1 cellular context compared by ENCODE assay signal in the genomic region with DNA sequence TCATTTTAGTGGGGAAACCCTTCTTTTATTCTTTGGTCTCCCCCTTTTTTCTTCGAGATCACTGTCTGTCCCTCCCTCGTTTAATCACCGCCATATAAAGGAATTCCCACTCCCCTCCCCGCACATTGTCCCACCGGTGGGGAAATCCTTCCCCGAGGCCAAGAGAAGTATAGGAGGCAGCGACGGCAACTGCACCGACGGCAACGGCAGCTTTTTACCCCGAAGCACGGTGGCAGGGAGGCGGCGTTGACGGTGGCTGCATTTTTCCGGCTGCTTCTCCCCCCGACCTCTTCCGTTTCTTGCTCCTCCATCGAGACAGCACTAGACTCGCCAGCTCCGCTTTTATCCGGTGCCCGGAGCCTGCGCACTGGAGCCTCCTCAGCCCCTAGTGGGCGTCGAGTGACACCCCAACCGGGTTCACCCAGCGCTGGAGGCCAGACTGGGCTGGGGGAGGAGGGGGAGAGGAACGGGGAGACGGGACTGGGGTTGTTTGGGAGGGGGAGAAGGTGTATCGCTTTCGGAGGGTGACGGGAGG.
TF ChIP-seq lines count a peak whose summit lies in the region.

No MANE protein-coding gene starts in this region.

TF ChIP-seq in K562, 482 proteins besides CTCF, POLR2A, EP300 and RAD21 (continued from another document and continues in another):
- TF ChIP-seq, protein P1, sequence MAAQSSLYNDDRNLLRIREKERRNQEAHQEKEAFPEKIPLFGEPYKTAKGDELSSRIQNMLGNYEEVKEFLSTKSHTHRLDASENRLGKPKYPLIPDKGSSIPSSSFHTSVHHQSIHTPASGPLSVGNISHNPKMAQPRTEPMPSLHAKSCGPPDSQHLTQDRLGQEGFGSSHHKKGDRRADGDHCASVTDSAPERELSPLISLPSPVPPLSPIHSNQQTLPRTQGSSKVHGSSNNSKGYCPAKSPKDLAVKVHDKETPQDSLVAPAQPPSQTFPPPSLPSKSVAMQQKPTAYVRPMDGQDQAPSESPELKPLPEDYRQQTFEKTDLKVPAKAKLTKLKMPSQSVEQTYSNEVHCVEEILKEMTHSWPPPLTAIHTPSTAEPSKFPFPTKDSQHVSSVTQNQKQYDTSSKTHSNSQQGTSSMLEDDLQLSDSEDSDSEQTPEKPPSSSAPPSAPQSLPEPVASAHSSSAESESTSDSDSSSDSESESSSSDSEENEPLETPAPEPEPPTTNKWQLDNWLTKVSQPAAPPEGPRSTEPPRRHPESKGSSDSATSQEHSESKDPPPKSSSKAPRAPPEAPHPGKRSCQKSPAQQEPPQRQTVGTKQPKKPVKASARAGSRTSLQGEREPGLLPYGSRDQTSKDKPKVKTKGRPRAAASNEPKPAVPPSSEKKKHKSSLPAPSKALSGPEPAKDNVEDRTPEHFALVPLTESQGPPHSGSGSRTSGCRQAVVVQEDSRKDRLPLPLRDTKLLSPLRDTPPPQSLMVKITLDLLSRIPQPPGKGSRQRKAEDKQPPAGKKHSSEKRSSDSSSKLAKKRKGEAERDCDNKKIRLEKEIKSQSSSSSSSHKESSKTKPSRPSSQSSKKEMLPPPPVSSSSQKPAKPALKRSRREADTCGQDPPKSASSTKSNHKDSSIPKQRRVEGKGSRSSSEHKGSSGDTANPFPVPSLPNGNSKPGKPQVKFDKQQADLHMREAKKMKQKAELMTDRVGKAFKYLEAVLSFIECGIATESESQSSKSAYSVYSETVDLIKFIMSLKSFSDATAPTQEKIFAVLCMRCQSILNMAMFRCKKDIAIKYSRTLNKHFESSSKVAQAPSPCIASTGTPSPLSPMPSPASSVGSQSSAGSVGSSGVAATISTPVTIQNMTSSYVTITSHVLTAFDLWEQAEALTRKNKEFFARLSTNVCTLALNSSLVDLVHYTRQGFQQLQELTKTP (IDR thresholded peaks at IDR 0.05; ENCODE audit: low read depth in 1 of 2, partially characterized antibody in 2 of 2), result peak in 1 of 2 experiments; percentile 58
- TF ChIP-seq, protein P2, sequence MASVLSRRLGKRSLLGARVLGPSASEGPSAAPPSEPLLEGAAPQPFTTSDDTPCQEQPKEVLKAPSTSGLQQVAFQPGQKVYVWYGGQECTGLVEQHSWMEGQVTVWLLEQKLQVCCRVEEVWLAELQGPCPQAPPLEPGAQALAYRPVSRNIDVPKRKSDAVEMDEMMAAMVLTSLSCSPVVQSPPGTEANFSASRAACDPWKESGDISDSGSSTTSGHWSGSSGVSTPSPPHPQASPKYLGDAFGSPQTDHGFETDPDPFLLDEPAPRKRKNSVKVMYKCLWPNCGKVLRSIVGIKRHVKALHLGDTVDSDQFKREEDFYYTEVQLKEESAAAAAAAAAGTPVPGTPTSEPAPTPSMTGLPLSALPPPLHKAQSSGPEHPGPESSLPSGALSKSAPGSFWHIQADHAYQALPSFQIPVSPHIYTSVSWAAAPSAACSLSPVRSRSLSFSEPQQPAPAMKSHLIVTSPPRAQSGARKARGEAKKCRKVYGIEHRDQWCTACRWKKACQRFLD (CRISPR knock-in tag; IDR thresholded peaks at IDR 0.05), result no peak
- TF ChIP-seq, protein P3, sequence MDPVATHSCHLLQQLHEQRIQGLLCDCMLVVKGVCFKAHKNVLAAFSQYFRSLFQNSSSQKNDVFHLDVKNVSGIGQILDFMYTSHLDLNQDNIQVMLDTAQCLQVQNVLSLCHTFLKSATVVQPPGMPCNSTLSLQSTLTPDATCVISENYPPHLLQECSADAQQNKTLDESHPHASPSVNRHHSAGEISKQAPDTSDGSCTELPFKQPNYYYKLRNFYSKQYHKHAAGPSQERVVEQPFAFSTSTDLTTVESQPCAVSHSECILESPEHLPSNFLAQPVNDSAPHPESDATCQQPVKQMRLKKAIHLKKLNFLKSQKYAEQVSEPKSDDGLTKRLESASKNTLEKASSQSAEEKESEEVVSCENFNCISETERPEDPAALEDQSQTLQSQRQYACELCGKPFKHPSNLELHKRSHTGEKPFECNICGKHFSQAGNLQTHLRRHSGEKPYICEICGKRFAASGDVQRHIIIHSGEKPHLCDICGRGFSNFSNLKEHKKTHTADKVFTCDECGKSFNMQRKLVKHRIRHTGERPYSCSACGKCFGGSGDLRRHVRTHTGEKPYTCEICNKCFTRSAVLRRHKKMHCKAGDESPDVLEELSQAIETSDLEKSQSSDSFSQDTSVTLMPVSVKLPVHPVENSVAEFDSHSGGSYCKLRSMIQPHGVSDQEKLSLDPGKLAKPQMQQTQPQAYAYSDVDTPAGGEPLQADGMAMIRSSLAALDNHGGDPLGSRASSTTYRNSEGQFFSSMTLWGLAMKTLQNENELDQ (CRISPR knock-in tag; IDR thresholded peaks at IDR 0.05; ENCODE audit: borderline replicate concordance), result peak; percentile 65; the same call in 1 of the 2 replicates
- TF ChIP-seq ELF2 (CRISPR knock-in tag; IDR thresholded peaks at IDR 0.05), result no peak
- TF ChIP-seq SAFB (IDR thresholded peaks at IDR 0.05; ENCODE audit: borderline replicate concordance, low read depth, low read length), result no peak
- TF ChIP-seq ZNF212 (CRISPR knock-in tag; IDR thresholded peaks at IDR 0.05), result peak; percentile 78; the same call in 1 of the 2 replicates
- TF ChIP-seq CHD4 (IDR thresholded peaks at IDR 0.05; ENCODE audit: insufficient read depth, insufficient replicate concordance, low read depth, low read length, poor library complexity, severe bottlenecking), result no peak
- no peak; the same call in 1 of the 2 replicates for TF ChIP-seq ZNF232 (CRISPR knock-in tag; IDR thresholded peaks at IDR 0.05)
- TF ChIP-seq, protein P4, sequence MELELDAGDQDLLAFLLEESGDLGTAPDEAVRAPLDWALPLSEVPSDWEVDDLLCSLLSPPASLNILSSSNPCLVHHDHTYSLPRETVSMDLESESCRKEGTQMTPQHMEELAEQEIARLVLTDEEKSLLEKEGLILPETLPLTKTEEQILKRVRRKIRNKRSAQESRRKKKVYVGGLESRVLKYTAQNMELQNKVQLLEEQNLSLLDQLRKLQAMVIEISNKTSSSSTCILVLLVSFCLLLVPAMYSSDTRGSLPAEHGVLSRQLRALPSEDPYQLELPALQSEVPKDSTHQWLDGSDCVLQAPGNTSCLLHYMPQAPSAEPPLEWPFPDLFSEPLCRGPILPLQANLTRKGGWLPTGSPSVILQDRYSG (tag; conservative IDR thresholded peaks at IDR 0.05; ENCODE audit: low read depth), result peak; percentile 72; the same call in 1 of the 2 replicates
- TF ChIP-seq ZNF165 (CRISPR knock-in tag; IDR thresholded peaks at IDR 0.05; ENCODE audit: borderline replicate concordance), result peak; percentile 34; the same call in 1 of the 2 replicates
- TF ChIP-seq TRIM28 (IDR thresholded peaks at IDR 0.05), result no peak
- no peak for TF ChIP-seq EZH2 (IDR thresholded peaks at IDR 0.05; ENCODE audit: borderline replicate concordance, low read depth, low read length)
- no peak for TF ChIP-seq MCM3 (IDR thresholded peaks at IDR 0.05)
- no peak for TF ChIP-seq RBBP5 (IDR thresholded peaks at IDR 0.05; ENCODE audit: borderline replicate concordance, insufficient read depth, low read length, poor library complexity, severe bottlenecking)
- TF ChIP-seq, protein P5, sequence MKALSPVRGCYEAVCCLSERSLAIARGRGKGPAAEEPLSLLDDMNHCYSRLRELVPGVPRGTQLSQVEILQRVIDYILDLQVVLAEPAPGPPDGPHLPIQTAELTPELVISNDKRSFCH (CRISPR knock-in tag; IDR thresholded peaks at IDR 0.05), result no peak
- TF ChIP-seq, protein P5 (tag; IDR thresholded peaks at IDR 0.05), result no peak
- TF ChIP-seq TRIM24 (IDR thresholded peaks at IDR 0.05), result peak in 1 of 2 experiments; percentile 61; a peak in 2 of 4 replicates
- no peak for TF ChIP-seq ZZZ3 (IDR thresholded peaks at IDR 0.05)
- TF ChIP-seq, protein P6, sequence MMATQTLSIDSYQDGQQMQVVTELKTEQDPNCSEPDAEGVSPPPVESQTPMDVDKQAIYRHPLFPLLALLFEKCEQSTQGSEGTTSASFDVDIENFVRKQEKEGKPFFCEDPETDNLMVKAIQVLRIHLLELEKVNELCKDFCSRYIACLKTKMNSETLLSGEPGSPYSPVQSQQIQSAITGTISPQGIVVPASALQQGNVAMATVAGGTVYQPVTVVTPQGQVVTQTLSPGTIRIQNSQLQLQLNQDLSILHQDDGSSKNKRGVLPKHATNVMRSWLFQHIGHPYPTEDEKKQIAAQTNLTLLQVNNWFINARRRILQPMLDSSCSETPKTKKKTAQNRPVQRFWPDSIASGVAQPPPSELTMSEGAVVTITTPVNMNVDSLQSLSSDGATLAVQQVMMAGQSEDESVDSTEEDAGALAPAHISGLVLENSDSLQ (IDR thresholded peaks at IDR 0.05), result peak; percentile 91
- no peak for TF ChIP-seq GABPB2 (CRISPR knock-in tag; conservative IDR thresholded peaks at IDR 0.05)
- no peak for TF ChIP-seq ZNF384 (IDR thresholded peaks at IDR 0.05; ENCODE audit: low read depth, low read length)
- TF ChIP-seq ZNF551 (CRISPR knock-in tag; IDR thresholded peaks at IDR 0.05), result no peak
- no peak for TF ChIP-seq SETDB1 (IDR thresholded peaks at IDR 0.05; ENCODE audit: low read length)
- 0 out of 4 replicates have a peak, but pooled peaks of 1 of the 2 experiments have one; percentile 22 for TF ChIP-seq ETV6 (IDR thresholded peaks at IDR 0.05; ENCODE audit: borderline replicate concordance in 1 of 2, low read depth in 2 of 2, low read length in 1 of 2)
- 0 out of 2 replicates have a peak, but pooled peaks have one; percentile 75 for TF ChIP-seq ETV6 (CRISPR knock-in tag; IDR thresholded peaks at IDR 0.05; ENCODE audit: borderline replicate concordance)
- TF ChIP-seq NELFE (IDR thresholded peaks at IDR 0.05; ENCODE audit: insufficient read depth, insufficient read length), result no peak
- 0 out of 2 replicates have a peak, but pooled peaks have one; percentile 51 for TF ChIP-seq ZFP1 (CRISPR knock-in tag; IDR thresholded peaks at IDR 0.05)
- no peak; the same call in 1 of the 2 replicates for TF ChIP-seq ZFPM2 (CRISPR knock-in tag; IDR thresholded peaks at IDR 0.05)
- peak; percentile 85 for TF ChIP-seq SRSF1 (IDR thresholded peaks at IDR 0.05; ENCODE audit: low read depth, low read length)
- peak; percentile 93; the same call in 1 of the 2 replicates for TF ChIP-seq HMG20B (CRISPR knock-in tag; IDR thresholded peaks at IDR 0.05)
- peak; percentile 65 for TF ChIP-seq NCOA4 (IDR thresholded peaks at IDR 0.05; ENCODE audit: partially characterized antibody)
- TF ChIP-seq TEAD1 (CRISPR knock-in tag; IDR thresholded peaks at IDR 0.05), result peak in 1 of 2 experiments; percentile 11; a peak in 2 of 4 replicates
- TF ChIP-seq RUNX1 (IDR thresholded peaks at IDR 0.05; ENCODE audit: low read depth), result no peak; the same call in 1 of the 2 replicates
- no peak for TF ChIP-seq GATAD2B (IDR thresholded peaks at IDR 0.05; ENCODE audit: borderline replicate concordance)
- TF ChIP-seq ZNF133 (CRISPR knock-in tag; IDR thresholded peaks at IDR 0.05), result no peak
- TF ChIP-seq CSDE1 (IDR thresholded peaks at IDR 0.05), result peak in 1 of 2 experiments; percentile 83; a peak in 1 of 4 replicates
- TF ChIP-seq, protein P7, sequence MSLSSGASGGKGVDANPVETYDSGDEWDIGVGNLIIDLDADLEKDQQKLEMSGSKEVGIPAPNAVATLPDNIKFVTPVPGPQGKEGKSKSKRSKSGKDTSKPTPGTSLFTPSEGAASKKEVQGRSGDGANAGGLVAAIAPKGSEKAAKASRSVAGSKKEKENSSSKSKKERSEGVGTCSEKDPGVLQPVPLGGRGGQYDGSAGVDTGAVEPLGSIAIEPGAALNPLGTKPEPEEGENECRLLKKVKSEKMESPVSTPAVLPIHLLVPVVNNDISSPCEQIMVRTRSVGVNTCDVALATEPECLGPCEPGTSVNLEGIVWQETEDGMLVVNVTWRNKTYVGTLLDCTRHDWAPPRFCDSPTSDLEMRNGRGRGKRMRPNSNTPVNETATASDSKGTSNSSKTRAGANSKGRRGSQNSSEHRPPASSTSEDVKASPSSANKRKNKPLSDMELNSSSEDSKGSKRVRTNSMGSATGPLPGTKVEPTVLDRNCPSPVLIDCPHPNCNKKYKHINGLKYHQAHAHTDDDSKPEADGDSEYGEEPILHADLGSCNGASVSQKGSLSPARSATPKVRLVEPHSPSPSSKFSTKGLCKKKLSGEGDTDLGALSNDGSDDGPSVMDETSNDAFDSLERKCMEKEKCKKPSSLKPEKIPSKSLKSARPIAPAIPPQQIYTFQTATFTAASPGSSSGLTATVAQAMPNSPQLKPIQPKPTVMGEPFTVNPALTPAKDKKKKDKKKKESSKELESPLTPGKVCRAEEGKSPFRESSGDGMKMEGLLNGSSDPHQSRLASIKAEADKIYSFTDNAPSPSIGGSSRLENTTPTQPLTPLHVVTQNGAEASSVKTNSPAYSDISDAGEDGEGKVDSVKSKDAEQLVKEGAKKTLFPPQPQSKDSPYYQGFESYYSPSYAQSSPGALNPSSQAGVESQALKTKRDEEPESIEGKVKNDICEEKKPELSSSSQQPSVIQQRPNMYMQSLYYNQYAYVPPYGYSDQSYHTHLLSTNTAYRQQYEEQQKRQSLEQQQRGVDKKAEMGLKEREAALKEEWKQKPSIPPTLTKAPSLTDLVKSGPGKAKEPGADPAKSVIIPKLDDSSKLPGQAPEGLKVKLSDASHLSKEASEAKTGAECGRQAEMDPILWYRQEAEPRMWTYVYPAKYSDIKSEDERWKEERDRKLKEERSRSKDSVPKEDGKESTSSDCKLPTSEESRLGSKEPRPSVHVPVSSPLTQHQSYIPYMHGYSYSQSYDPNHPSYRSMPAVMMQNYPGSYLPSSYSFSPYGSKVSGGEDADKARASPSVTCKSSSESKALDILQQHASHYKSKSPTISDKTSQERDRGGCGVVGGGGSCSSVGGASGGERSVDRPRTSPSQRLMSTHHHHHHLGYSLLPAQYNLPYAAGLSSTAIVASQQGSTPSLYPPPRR (CRISPR knock-in tag; IDR thresholded peaks at IDR 0.05; ENCODE audit: borderline replicate concordance), result no peak
- TF ChIP-seq U2AF2 (optimal IDR thresholded peaks at IDR 0.05; ENCODE audit: low read depth, low read length), result no peak
- TF ChIP-seq RFX7 (CRISPR knock-in tag; IDR thresholded peaks at IDR 0.05), result peak; percentile 59; the same call in 1 of the 2 replicates
- TF ChIP-seq, protein P8, sequence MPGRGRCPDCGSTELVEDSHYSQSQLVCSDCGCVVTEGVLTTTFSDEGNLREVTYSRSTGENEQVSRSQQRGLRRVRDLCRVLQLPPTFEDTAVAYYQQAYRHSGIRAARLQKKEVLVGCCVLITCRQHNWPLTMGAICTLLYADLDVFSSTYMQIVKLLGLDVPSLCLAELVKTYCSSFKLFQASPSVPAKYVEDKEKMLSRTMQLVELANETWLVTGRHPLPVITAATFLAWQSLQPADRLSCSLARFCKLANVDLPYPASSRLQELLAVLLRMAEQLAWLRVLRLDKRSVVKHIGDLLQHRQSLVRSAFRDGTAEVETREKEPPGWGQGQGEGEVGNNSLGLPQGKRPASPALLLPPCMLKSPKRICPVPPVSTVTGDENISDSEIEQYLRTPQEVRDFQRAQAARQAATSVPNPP (IDR thresholded peaks at IDR 0.05; ENCODE audit: borderline replicate concordance, insufficient read depth, insufficient read length), result no peak
- TF ChIP-seq NFYB (IDR thresholded peaks at IDR 0.05; ENCODE audit: extremely low read depth, insufficient read length), result no peak
- no peak for TF ChIP-seq ZNF146 (CRISPR knock-in tag; IDR thresholded peaks at IDR 0.05; ENCODE audit: unreplicated experiment)
- TF ChIP-seq ZNF707 (CRISPR knock-in tag; conservative IDR thresholded peaks at IDR 0.05), result no peak; the same call in 1 of the 2 replicates
- TF ChIP-seq KDM2B (CRISPR knock-in tag; IDR thresholded peaks at IDR 0.05), result no peak; the same call in 1 of the 2 replicates
- 0 out of 2 replicates have a peak, but pooled peaks have one; percentile 18 for TF ChIP-seq CBX5 (IDR thresholded peaks at IDR 0.05; ENCODE audit: borderline replicate concordance, low read depth)
- TF ChIP-seq ZNF282 (CRISPR knock-in tag; IDR thresholded peaks at IDR 0.05), result 0 out of 2 replicates have a peak, but pooled peaks have one; percentile 21
- TF ChIP-seq ESRRA (IDR thresholded peaks at IDR 0.05; ENCODE audit: borderline replicate concordance, low read depth), result no peak; the same call in 1 of the 2 replicates
- TF ChIP-seq ERF (CRISPR knock-in tag; IDR thresholded peaks at IDR 0.05), result no peak
